Comparison of ENCODE assay signal across 8 cellular contexts in the genomic region with DNA sequence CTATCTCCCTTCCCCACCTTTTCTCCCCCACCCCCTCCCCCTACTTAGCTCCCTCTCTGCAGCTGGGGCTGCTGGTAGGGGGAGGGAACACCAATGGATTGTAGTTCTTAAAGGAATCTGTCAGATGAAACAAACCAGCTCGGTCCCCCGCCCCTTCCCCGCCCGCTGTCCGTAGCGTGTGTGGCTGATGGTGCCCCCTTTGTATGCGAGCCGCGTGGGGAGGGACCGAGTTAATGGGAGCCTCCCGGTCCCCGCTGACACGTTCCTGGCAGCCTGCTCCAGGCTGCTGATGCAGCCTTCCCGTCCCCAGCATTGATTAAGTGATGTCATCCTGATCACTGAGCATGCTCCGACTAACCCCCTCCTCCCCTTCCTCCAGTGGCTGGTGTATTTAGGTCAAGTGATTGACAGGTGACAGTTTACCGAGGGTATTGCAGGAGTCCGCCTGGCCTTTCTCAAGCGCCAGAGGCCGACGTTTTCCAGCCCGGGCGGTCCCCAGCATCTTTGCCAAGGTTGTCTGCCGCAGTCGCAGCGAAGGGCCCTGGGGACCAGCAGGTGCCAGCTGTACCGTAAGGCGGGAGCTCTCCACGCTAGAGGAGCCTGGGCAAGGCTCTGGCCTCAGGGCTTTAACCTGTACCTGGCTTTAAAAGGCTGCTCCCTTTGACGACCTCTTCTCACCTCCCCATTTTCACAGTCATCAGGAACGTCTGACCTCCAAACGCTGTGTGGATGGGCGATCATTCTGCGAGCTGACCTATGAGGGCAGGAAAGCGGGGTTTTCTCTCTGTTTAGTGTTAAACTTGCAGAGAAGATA. TPM values are rescaled to one million over a fixed set of nuclear protein-coding genes. Genes with fewer than 3 reads are reported as not detected.
DNase-seq lines count a peak whose midpoint lies in the region; ATAC-seq, FAIRE-seq and TF ChIP-seq lines count a peak whose summit lies in the region.

No MANE protein-coding gene starts in this region.

- no peak overlapping the region for H3K4me3 ChIP-seq in endothelial cell of umbilical vein (replicated peaks in 1 of 3; ENCODE audit: insufficient read depth in 1 of 3, low read depth in 1 of 3, low read length in 3 of 3)

- no peaks in the 10 kb centered on the region for H3K9me3 ChIP-seq in endothelial cell of umbilical vein (replicated peaks; ENCODE audit: control insufficient read depth, insufficient read depth, low read length)

- POLR2A ChIA-PET in activated CD8-positive, alpha-beta T cell treated with anti-CD3 and anti-CD28 coated beads for 36 hours (lab: Charles Lee): interaction anchor here (0.8 to 1.2 kb wide), 2 partner anchors 11 to 264 kb away, joined by 3 read pairs; no protein-coding TSS in a partner anchor
- POLR2A ChIA-PET in endothelial cell of umbilical vein (lab: Charles Lee): no interaction called here

- peak; percentile 50 for ATAC-seq in activated CD8-positive, alpha-beta T cell treated with anti-CD3 and anti-CD28 coated beads for 36 hours
- ATAC-seq in HG03139 (IDR thresholded peaks at IDR 0.05; ENCODE audit: unreplicated experiment): no peak

- dilution Hi-C loops in endothelial cell of umbilical vein (cut with MboI; ENCODE audit: extremely low pct_ligation_motif_present, low sequenced_read_pairs): no loop called here

- no peaks in the 10 kb centered on the region for H3K9me1 ChIP-seq in endothelial cell of umbilical vein (replicated peaks; ENCODE audit: control insufficient read depth, extremely low read depth, insufficient read depth, low read length)

- TF ChIP-seq POLR2A in GM12891 (IDR thresholded peaks at IDR 0.05; ENCODE audit: low read depth, low read length): no peak
- TF ChIP-seq POLR2A in endothelial cell of umbilical vein (IDR thresholded peaks at IDR 0.05; ENCODE audit: low read depth, low read length): no peak

- H3K27ac ChIP-seq in endothelial cell of umbilical vein (ENCODE audit: insufficient read depth, low read depth, low read length): no peak overlapping the region

- H3K27me3 Mint-ChIP-seq in activated CD8-positive, alpha-beta T cell treated with anti-CD3 and anti-CD28 coated beads for 36 hours: peaks cover 16% of the 10 kb centered on the region
- peaks cover 15% of the 10 kb centered on the region for H3K27me3 Mint-ChIP-seq in osteocyte (ENCODE audit: unreplicated experiment)

- H3K9ac ChIP-seq in endothelial cell of umbilical vein (replicated peaks; ENCODE audit: extremely low read depth, insufficient read depth, low read length): no peak overlapping the region

- H3K79me2 ChIP-seq in endothelial cell of umbilical vein (ENCODE audit: control insufficient read depth, insufficient read depth, low read length): no peaks in the 10 kb centered on the region

- H3K4me1 Mint-ChIP-seq in activated CD8-positive, alpha-beta T cell treated with anti-CD3 and anti-CD28 coated beads for 36 hours (ENCODE audit: low read depth): peaks cover 10% of the 10 kb centered on the region
- peaks cover 13% of the 10 kb centered on the region for H3K4me1 Mint-ChIP-seq in osteocyte (ENCODE audit: unreplicated experiment)

- no peaks in the 10 kb centered on the region for H3K36me3 ChIP-seq in endothelial cell of umbilical vein (ENCODE audit: control insufficient read depth in 2 of 2, extremely low read depth in 1 of 2, insufficient read depth in 2 of 2, low read length in 2 of 2)

- peaks cover 27 to 39% of the 10 kb centered on the region in 2 experiments for H3K27me3 ChIP-seq in endothelial cell of umbilical vein (ENCODE audit: control insufficient read depth in 2 of 2, insufficient read depth in 2 of 2, low read length in 2 of 2)

- DNase-seq in GM12891 (ENCODE audit: insufficient read length, low spot score) (no peak), NCI-H1930 (lab: John Stamatoyannopoulos, UW) (peak; percentile 65 to 67), endothelial cell of umbilical vein (ENCODE audit: low read depth, low spot score) (no peak), osteocyte (ENCODE audit: extremely low spot score, unreplicated experiment) (no peak), OCI-M1 (lab: John Stamatoyannopoulos, UW) (no peak), LoVo (ENCODE audit: low spot score) (no peak)
- peak; percentile 66 for DNase-seq in activated CD8-positive, alpha-beta T cell treated with anti-CD3 and anti-CD28 coated beads for 36 hours

- H4K20me1 ChIP-seq in endothelial cell of umbilical vein (replicated peaks; ENCODE audit: control insufficient read depth, extremely low read depth, insufficient read depth, low read length): no peaks in the 10 kb centered on the region

- H3K9me3 Mint-ChIP-seq in activated CD8-positive, alpha-beta T cell treated with anti-CD3 and anti-CD28 coated beads for 36 hours: no peaks in the 10 kb centered on the region
- peaks cover 9% of the 10 kb centered on the region for H3K9me3 Mint-ChIP-seq in osteocyte (ENCODE audit: unreplicated experiment)

- FAIRE-seq in GM12891 (lab: Jason Lieb, UNC) (peak; percentile 76), endothelial cell of umbilical vein (lab: Jason Lieb, UNC) (no peak)

- H3K4me3 Mint-ChIP-seq in activated CD8-positive, alpha-beta T cell treated with anti-CD3 and anti-CD28 coated beads for 36 hours: peak overlapping the region; percentile 82
- peak overlapping the region; percentile 77 for H3K4me3 Mint-ChIP-seq in osteocyte (ENCODE audit: unreplicated experiment)

- H3K4me1 ChIP-seq in endothelial cell of umbilical vein (ENCODE audit: control insufficient read depth, extremely low read depth, insufficient read depth, low read length): no peaks in the 10 kb centered on the region

- H3K27ac Mint-ChIP-seq in activated CD8-positive, alpha-beta T cell treated with anti-CD3 and anti-CD28 coated beads for 36 hours: peak overlapping the region; percentile 68
- peak overlapping the region; percentile 8 for H3K27ac Mint-ChIP-seq in osteocyte (ENCODE audit: unreplicated experiment)

- TF ChIP-seq CTCF in activated CD8-positive, alpha-beta T cell treated with anti-CD3 and anti-CD28 coated beads for 36 hours (IDR thresholded peaks at IDR 0.05): no peak
- TF ChIP-seq CTCF in endothelial cell of umbilical vein (IDR thresholded peaks at IDR 0.05; ENCODE audit: extremely low read depth in 1 of 2, insufficient read depth in 1 of 2, low read depth in 1 of 2, low read length in 2 of 2) (no peak), osteocyte (IDR thresholded peaks at IDR 0.05) (no peak)

- no TSS peak for BruUV-seq in endothelial cell of umbilical vein (replicated peaks; lab: Mats Ljungman, UMichigan)

- CTCF ChIA-PET in activated CD8-positive, alpha-beta T cell treated with anti-CD3 and anti-CD28 coated beads for 36 hours (lab: Charles Lee): interaction anchor here (0.9 to 1.2 kb wide), 2 partner anchors 113 to 140 kb away, joined by 3 read pairs; no protein-coding TSS in a partner anchor
- CTCF ChIA-PET in endothelial cell of umbilical vein (lab: Charles Lee): interaction anchor here (0.7 to 1.0 kb wide), 2 partner anchors 51 to 344 kb away, joined by 3 to 4 read pairs; no protein-coding TSS in a partner anchor

- intact Hi-C loops in activated CD8-positive, alpha-beta T cell treated with anti-CD3 and anti-CD28 coated beads for 36 hours (cut with micrococcal nuclease): loop anchor here (10.0 kb wide), 2 partner anchors 232 to 322 kb away; a partner anchor contains a TSS
- intact Hi-C loops in endothelial cell of umbilical vein (cut with micrococcal nuclease): no loop called here

- H2AFZ ChIP-seq in endothelial cell of umbilical vein (ENCODE audit: low read depth, low read length): no peak overlapping the region

- no peak overlapping the region for H3K4me2 ChIP-seq in endothelial cell of umbilical vein (ENCODE audit: insufficient read depth, low read length)

- H3K36me3 Mint-ChIP-seq in activated CD8-positive, alpha-beta T cell treated with anti-CD3 and anti-CD28 coated beads for 36 hours (ENCODE audit: low read depth): peaks cover 6% of the 10 kb centered on the region
- H3K36me3 Mint-ChIP-seq in osteocyte (ENCODE audit: unreplicated experiment): no peaks in the 10 kb centered on the region

TF ChIP-seq in GM12891, 5 proteins besides CTCF, POLR2A, EP300 and RAD21:
- TF ChIP-seq SPI1 (IDR thresholded peaks at IDR 0.05; ENCODE audit: low read depth, low read length): no peak
- TF ChIP-seq TAF1 (IDR thresholded peaks at IDR 0.05; ENCODE audit: low read depth, low read length): no peak
- TF ChIP-seq POLR2AphosphoS5 (IDR thresholded peaks at IDR 0.05; ENCODE audit: low read depth, low read length): no peak
- no peak for TF ChIP-seq POU2F2 (IDR thresholded peaks at IDR 0.05; ENCODE audit: low read depth, low read length)

TF ChIP-seq in endothelial cell of umbilical vein, 7 proteins besides CTCF, POLR2A, EP300 and RAD21:
- TF ChIP-seq POLR2AphosphoS5 (IDR thresholded peaks at IDR 0.05; ENCODE audit: insufficient read depth, low read depth, low read length): no peak
- peak; percentile 70 for TF ChIP-seq EZH2 (IDR thresholded peaks at IDR 0.05; ENCODE audit: borderline replicate concordance, low read depth, low read length, severe bottlenecking)

RNA-seq across cellular contexts. Expression of a gene that starts 1.8 kb away (rescaled TPM):
- polyA plus RNA-seq in GM12891 (2012; ENCODE audit: low read depth, missing spikeins): 0.17 TPM
- 10 to 100 TPM; 10.2 to 11.1 TPM for total RNA-seq in activated CD8-positive, alpha-beta T cell treated with anti-CD3 and anti-CD28 coated beads for 36 hours
- total RNA-seq in endothelial cell of umbilical vein (0.21 and 0.55 TPM in 2 replicates), osteocyte (10.2 and 10.7 TPM in 2 replicates)
- polyA plus RNA-seq in endothelial cell of umbilical vein: 0.01 TPM in 1 of 2 replicates, not detected in the other
- polyA plus RNA-seq in endothelial cell of umbilical vein (2011; cell fraction: cytosol; rRNA removed): 0.01 and 0.06 TPM in 2 replicates
- 0.04 and 0.09 TPM in 2 replicates for polyA plus RNA-seq in endothelial cell of umbilical vein (2011; cell fraction: nucleus; rRNA removed)
- polyA plus RNA-seq in endothelial cell of umbilical vein (2012): 0.20 and 0.29 TPM in 2 replicates
- polyA minus RNA-seq in endothelial cell of umbilical vein: 0.24 TPM in 1 of 2 replicates, not detected in the other
- not detected for polyA minus RNA-seq in endothelial cell of umbilical vein (2011; cell fraction: cytosol; rRNA and poly(A)+ RNA removed)
- not detected in 2 replicates for polyA minus RNA-seq in endothelial cell of umbilical vein (2011; cell fraction: nucleus; rRNA and poly(A)+ RNA removed)

Comparison
In these comparisons a context has a peak if more than half of its experiments do, and no peak if none do; other contexts are left out.
1. DNase-seq: peak in NCI-H1930 (2 of 2) and activated CD8-positive, alpha-beta T cell treated with anti-CD3 and anti-CD28 coated beads for 36 hours (single experiment); none in GM12891 (single experiment), endothelial cell of umbilical vein (single experiment), osteocyte (single experiment), OCI-M1 (single experiment) and LoVo (single experiment).